In the genomic region with DNA sequence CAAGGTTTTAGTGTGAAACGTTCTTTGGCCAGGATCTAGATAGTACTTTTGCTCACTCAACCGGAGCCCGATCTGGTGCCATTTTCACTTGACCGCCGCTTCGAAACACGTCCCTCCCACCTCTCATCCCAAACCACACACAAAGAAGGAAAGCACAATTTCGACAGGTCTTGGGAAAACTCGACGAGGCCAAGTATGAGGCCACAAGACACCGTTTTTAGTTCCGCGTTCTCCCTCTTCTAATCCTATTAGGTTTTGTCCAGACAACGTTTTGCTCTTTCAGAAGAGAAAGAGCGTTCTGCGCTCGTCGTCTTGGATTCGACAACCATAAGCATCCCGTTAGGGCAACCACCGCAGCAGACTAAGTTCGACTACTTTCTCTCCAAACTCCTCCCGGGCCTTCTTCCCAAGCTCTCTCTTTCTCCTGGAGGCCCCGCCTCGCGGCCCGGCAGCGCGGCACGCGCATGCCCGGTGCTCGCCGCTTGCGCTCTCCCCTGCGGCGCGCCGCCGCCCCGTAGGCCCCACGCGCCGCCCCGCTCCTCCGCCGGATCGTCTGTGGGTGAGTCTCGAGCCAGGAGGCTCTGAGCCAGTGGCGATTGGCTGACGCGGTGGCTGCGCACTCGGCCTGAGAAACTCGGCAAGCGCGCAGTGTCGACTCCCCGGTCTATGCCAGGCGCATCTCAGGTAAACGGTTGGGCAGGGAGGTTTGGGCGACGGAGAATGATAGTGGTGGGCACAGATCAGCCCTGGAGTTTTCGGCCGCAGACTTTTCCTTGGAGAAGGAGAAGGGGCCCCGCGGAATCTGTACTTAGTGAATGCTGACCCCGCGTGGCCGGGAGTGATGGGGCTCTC, we compare ENCODE assay signal across 1 cellular context.
A peak's percentile ranks its signal among the peaks of the same experiment; 100 is the strongest.
TF ChIP-seq lines count a peak whose summit lies in the region.

Gene MIPOL1, plus strand, starts transcription at position 517 of the 852 bp plus-strand sequence. CDS start 49,952 bp downstream, outside the sequence.

TF ChIP-seq in HepG2, 621 proteins besides CTCF, POLR2A, EP300 and RAD21 (continued from another document and continues in another):
- TF ChIP-seq ZSCAN31 (CRISPR knock-in tag; IDR thresholded peaks at IDR 0.05; ENCODE audit: low read depth) (peak; percentile 98), ZNF232 (CRISPR knock-in tag; IDR thresholded peaks at IDR 0.05; ENCODE audit: borderline replicate concordance) (peak; percentile 87; the same call in 1 of the 2 replicates), KDM5B (CRISPR knock-in tag; IDR thresholded peaks at IDR 0.05; ENCODE audit: borderline replicate concordance) (peak; percentile 98), ZNF274 (CRISPR knock-in tag; IDR thresholded peaks at IDR 0.05) (peak; percentile 98), ZNF609 (CRISPR knock-in tag; IDR thresholded peaks at IDR 0.05; ENCODE audit: borderline replicate concordance) (peak; percentile 76; the same call in 1 of the 2 replicates), ZNF740 (CRISPR knock-in tag; IDR thresholded peaks at IDR 0.05) (peak; percentile 54; the same call in 1 of the 2 replicates), MIER3 (CRISPR knock-in tag; IDR thresholded peaks at IDR 0.05; ENCODE audit: borderline replicate concordance) (peak; percentile 94), PTBP1 (IDR thresholded peaks at IDR 0.05; ENCODE audit: low read depth, low read length, poor library complexity, severe bottlenecking) (no peak), ZNF33A (CRISPR knock-in tag; IDR thresholded peaks at IDR 0.05; ENCODE audit: borderline replicate concordance) (no peak), ATM (IDR thresholded peaks at IDR 0.05; ENCODE audit: borderline replicate concordance) (no peak), ZNF83 (CRISPR knock-in tag; IDR thresholded peaks at IDR 0.05; ENCODE audit: borderline replicate concordance) (peak; percentile 86; the same call in 1 of the 2 replicates), CREM (IDR thresholded peaks at IDR 0.05) (no peak), CREM (CRISPR knock-in tag; IDR thresholded peaks at IDR 0.05) (0 out of 2 replicates have a peak, but pooled peaks have one; percentile 19), ZNF747 (CRISPR knock-in tag; IDR thresholded peaks at IDR 0.05; ENCODE audit: borderline replicate concordance) (peak; percentile 92; the same call in 1 of the 2 replicates), ARID2 (CRISPR knock-in tag; IDR thresholded peaks at IDR 0.05; ENCODE audit: borderline replicate concordance) (peak; percentile 75; the same call in 1 of the 2 replicates), NR2F2 (IDR thresholded peaks at IDR 0.05; ENCODE audit: borderline replicate concordance, low read depth) (no peak; the same call in 1 of the 2 replicates), ZNF503 (CRISPR knock-in tag; IDR thresholded peaks at IDR 0.05) (peak; percentile 72)
- TF ChIP-seq, protein P1, sequence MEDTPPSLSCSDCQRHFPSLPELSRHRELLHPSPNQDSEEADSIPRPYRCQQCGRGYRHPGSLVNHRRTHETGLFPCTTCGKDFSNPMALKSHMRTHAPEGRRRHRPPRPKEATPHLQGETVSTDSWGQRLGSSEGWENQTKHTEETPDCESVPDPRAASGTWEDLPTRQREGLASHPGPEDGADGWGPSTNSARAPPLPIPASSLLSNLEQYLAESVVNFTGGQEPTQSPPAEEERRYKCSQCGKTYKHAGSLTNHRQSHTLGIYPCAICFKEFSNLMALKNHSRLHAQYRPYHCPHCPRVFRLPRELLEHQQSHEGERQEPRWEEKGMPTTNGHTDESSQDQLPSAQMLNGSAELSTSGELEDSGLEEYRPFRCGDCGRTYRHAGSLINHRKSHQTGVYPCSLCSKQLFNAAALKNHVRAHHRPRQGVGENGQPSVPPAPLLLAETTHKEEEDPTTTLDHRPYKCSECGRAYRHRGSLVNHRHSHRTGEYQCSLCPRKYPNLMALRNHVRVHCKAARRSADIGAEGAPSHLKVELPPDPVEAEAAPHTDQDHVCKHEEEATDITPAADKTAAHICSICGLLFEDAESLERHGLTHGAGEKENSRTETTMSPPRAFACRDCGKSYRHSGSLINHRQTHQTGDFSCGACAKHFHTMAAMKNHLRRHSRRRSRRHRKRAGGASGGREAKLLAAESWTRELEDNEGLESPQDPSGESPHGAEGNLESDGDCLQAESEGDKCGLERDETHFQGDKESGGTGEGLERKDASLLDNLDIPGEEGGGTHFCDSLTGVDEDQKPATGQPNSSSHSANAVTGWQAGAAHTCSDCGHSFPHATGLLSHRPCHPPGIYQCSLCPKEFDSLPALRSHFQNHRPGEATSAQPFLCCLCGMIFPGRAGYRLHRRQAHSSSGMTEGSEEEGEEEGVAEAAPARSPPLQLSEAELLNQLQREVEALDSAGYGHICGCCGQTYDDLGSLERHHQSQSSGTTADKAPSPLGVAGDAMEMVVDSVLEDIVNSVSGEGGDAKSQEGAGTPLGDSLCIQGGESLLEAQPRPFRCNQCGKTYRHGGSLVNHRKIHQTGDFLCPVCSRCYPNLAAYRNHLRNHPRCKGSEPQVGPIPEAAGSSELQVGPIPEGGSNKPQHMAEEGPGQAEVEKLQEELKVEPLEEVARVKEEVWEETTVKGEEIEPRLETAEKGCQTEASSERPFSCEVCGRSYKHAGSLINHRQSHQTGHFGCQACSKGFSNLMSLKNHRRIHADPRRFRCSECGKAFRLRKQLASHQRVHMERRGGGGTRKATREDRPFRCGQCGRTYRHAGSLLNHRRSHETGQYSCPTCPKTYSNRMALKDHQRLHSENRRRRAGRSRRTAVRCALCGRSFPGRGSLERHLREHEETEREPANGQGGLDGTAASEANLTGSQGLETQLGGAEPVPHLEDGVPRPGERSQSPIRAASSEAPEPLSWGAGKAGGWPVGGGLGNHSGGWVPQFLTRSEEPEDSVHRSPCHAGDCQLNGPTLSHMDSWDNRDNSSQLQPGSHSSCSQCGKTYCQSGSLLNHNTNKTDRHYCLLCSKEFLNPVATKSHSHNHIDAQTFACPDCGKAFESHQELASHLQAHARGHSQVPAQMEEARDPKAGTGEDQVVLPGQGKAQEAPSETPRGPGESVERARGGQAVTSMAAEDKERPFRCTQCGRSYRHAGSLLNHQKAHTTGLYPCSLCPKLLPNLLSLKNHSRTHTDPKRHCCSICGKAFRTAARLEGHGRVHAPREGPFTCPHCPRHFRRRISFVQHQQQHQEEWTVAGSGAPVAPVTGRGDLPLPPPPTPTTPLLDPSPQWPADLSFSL (CRISPR knock-in tag; IDR thresholded peaks at IDR 0.05), result 0 out of 2 replicates have a peak, but pooled peaks have one; percentile 56
- TF ChIP-seq, protein P2, sequence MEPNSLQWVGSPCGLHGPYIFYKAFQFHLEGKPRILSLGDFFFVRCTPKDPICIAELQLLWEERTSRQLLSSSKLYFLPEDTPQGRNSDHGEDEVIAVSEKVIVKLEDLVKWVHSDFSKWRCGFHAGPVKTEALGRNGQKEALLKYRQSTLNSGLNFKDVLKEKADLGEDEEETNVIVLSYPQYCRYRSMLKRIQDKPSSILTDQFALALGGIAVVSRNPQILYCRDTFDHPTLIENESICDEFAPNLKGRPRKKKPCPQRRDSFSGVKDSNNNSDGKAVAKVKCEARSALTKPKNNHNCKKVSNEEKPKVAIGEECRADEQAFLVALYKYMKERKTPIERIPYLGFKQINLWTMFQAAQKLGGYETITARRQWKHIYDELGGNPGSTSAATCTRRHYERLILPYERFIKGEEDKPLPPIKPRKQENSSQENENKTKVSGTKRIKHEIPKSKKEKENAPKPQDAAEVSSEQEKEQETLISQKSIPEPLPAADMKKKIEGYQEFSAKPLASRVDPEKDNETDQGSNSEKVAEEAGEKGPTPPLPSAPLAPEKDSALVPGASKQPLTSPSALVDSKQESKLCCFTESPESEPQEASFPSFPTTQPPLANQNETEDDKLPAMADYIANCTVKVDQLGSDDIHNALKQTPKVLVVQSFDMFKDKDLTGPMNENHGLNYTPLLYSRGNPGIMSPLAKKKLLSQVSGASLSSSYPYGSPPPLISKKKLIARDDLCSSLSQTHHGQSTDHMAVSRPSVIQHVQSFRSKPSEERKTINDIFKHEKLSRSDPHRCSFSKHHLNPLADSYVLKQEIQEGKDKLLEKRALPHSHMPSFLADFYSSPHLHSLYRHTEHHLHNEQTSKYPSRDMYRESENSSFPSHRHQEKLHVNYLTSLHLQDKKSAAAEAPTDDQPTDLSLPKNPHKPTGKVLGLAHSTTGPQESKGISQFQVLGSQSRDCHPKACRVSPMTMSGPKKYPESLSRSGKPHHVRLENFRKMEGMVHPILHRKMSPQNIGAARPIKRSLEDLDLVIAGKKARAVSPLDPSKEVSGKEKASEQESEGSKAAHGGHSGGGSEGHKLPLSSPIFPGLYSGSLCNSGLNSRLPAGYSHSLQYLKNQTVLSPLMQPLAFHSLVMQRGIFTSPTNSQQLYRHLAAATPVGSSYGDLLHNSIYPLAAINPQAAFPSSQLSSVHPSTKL (CRISPR knock-in tag; IDR thresholded peaks at IDR 0.05), result peak; percentile 91
- TF ChIP-seq, protein P3, sequence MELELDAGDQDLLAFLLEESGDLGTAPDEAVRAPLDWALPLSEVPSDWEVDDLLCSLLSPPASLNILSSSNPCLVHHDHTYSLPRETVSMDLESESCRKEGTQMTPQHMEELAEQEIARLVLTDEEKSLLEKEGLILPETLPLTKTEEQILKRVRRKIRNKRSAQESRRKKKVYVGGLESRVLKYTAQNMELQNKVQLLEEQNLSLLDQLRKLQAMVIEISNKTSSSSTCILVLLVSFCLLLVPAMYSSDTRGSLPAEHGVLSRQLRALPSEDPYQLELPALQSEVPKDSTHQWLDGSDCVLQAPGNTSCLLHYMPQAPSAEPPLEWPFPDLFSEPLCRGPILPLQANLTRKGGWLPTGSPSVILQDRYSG (CRISPR knock-in tag; IDR thresholded peaks at IDR 0.05), result peak; percentile 99
- TF ChIP-seq, protein P4, sequence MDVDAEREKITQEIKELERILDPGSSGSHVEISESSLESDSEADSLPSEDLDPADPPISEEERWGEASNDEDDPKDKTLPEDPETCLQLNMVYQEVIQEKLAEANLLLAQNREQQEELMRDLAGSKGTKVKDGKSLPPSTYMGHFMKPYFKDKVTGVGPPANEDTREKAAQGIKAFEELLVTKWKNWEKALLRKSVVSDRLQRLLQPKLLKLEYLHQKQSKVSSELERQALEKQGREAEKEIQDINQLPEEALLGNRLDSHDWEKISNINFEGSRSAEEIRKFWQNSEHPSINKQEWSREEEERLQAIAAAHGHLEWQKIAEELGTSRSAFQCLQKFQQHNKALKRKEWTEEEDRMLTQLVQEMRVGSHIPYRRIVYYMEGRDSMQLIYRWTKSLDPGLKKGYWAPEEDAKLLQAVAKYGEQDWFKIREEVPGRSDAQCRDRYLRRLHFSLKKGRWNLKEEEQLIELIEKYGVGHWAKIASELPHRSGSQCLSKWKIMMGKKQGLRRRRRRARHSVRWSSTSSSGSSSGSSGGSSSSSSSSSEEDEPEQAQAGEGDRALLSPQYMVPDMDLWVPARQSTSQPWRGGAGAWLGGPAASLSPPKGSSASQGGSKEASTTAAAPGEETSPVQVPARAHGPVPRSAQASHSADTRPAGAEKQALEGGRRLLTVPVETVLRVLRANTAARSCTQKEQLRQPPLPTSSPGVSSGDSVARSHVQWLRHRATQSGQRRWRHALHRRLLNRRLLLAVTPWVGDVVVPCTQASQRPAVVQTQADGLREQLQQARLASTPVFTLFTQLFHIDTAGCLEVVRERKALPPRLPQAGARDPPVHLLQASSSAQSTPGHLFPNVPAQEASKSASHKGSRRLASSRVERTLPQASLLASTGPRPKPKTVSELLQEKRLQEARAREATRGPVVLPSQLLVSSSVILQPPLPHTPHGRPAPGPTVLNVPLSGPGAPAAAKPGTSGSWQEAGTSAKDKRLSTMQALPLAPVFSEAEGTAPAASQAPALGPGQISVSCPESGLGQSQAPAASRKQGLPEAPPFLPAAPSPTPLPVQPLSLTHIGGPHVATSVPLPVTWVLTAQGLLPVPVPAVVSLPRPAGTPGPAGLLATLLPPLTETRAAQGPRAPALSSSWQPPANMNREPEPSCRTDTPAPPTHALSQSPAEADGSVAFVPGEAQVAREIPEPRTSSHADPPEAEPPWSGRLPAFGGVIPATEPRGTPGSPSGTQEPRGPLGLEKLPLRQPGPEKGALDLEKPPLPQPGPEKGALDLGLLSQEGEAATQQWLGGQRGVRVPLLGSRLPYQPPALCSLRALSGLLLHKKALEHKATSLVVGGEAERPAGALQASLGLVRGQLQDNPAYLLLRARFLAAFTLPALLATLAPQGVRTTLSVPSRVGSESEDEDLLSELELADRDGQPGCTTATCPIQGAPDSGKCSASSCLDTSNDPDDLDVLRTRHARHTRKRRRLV (CRISPR knock-in tag; IDR thresholded peaks at IDR 0.05), result peak; percentile 51; the same call in 1 of the 2 replicates
